ENCODE assay signal across 30 cellular contexts in genomic region chr10:113037222-113037621, GRCh38.
"Had no signal": no experiment of that assay in that cellular context is flagged by ENCODE, and none has a peak within 500 bp of the region (broad histone marks: within the 10 kb centered on the region; RNA-seq: fewer than 3 reads in every experiment).

No MANE protein-coding gene starts in this region.

- H3K27ac Mint-ChIP-seq: activated CD4-positive, alpha-beta memory T cell treated with anti-CD3 and anti-CD28 coated beads, Interleukin-2, amount 10 ng/mL, durations not matched to agents 7 days and 5 days; activated CD4-positive, alpha-beta T cell treated with anti-CD3 and anti-CD28 coated beads, Interleukin-2, amount 10 ng/mL, durations not matched to agents 7 days and 5 days; activated naive CD4-positive, alpha-beta T cell treated with anti-CD3 and anti-CD28 coated beads, Interleukin-2, amount 10 ng/mL, durations not matched to agents 7 days and 5 days; activated T-cell treated with anti-CD3 and anti-CD28 coated beads, Interleukin-2, amount 50 U/mL, for 24 hours; naive B cell; nephron progenitor cell; stimulated activated memory B cell treated with anti-CD40 and anti-IgM and Interleukin-4, amounts not matched to agents 10 μg/mL and 1 μg/mL and 100 μg/mL, for 72 hours; stimulated activated naive CD8-positive, alpha-beta T cell treated with anti-CD3 and anti-CD28 coated beads, Interleukin-15, amount 100 ng/mL, for 72 hours; WTC11 had no signal

- H3K27me3 ChIP-seq: heart right ventricle, neutrophil, ovary, tibial nerve had no signal

- H3K4me3 Mint-ChIP-seq: activated CD4-positive, alpha-beta memory T cell treated with anti-CD3 and anti-CD28 coated beads, Interleukin-2, amount 10 ng/mL, durations not matched to agents 7 days and 5 days; activated CD4-positive, alpha-beta T cell treated with anti-CD3 and anti-CD28 coated beads, Interleukin-2, amount 10 ng/mL, durations not matched to agents 7 days and 5 days; activated naive CD4-positive, alpha-beta T cell treated with anti-CD3 and anti-CD28 coated beads, Interleukin-2, amount 10 ng/mL, durations not matched to agents 7 days and 5 days; activated T-cell treated with anti-CD3 and anti-CD28 coated beads, Interleukin-2, amount 50 U/mL, for 24 hours; central memory CD8-positive, alpha-beta T cell; effector memory CD8-positive, alpha-beta T cell; naive B cell; nephron progenitor cell; stimulated activated memory B cell treated with anti-CD40 and anti-IgM and Interleukin-4, amounts not matched to agents 10 μg/mL and 1 μg/mL and 100 μg/mL, for 72 hours; stimulated activated naive CD8-positive, alpha-beta T cell treated with anti-CD3 and anti-CD28 coated beads, Interleukin-15, amount 100 ng/mL, for 72 hours; WTC11 had no signal

- H3K9me3 Mint-ChIP-seq: activated CD4-positive, alpha-beta memory T cell treated with anti-CD3 and anti-CD28 coated beads, Interleukin-2, amount 10 ng/mL, durations not matched to agents 7 days and 5 days; activated CD4-positive, alpha-beta T cell treated with anti-CD3 and anti-CD28 coated beads, Interleukin-2, amount 10 ng/mL, durations not matched to agents 7 days and 5 days; activated naive CD4-positive, alpha-beta T cell treated with anti-CD3 and anti-CD28 coated beads, Interleukin-2, amount 10 ng/mL, durations not matched to agents 7 days and 5 days; activated T-cell treated with anti-CD3 and anti-CD28 coated beads, Interleukin-2, amount 50 U/mL, for 24 hours; central memory CD8-positive, alpha-beta T cell; effector memory CD8-positive, alpha-beta T cell; nephron progenitor cell; stimulated activated memory B cell treated with anti-CD40 and anti-IgM and Interleukin-4, amounts not matched to agents 10 μg/mL and 1 μg/mL and 100 μg/mL, for 72 hours; stimulated activated naive CD8-positive, alpha-beta T cell treated with anti-CD3 and anti-CD28 coated beads, Interleukin-15, amount 100 ng/mL, for 72 hours; WTC11 had no signal

- H3K9me3 ChIP-seq: heart right ventricle, neutrophil, ovary, prostate gland, tibial nerve had no signal

- H3K27ac ChIP-seq: neutrophil, ovary, prostate gland, tibial nerve had no signal

- H3K4me3 ChIP-seq: heart right ventricle, ovary, prostate gland, tibial nerve had no signal

- H3K4me1 ChIP-seq: prostate gland had no signal

- DNase-seq: activated CD4-positive, alpha-beta memory T cell treated with anti-CD3 and anti-CD28 coated beads, Interleukin-2, amount 10 ng/mL, durations not matched to agents 7 days and 5 days; activated CD4-positive, alpha-beta T cell treated with anti-CD3 and anti-CD28 coated beads for 1 hour; activated CD4-positive, alpha-beta T cell treated with anti-CD3 and anti-CD28 coated beads, Interleukin-2, amount 10 ng/mL, durations not matched to agents 7 days and 5 days; activated CD8-positive, alpha-beta memory T cell treated with anti-CD3 and anti-CD28 coated beads, Interleukin-2, amount 50 U/mL, for 48 hours; activated gamma-delta T cell; activated naive CD4-positive, alpha-beta T cell treated with anti-CD3 and anti-CD28 coated beads, Interleukin-2, amount 10 ng/mL, durations not matched to agents 7 days and 5 days; activated T-cell treated with anti-CD3 and anti-CD28 coated beads, Interleukin-2, amount 50 U/mL, for 24 hours; amygdala; effector memory CD8-positive, alpha-beta T cell; erythroblast; foreskin melanocyte; heart right ventricle; kidney glomerular epithelial cell; left ventricle myocardium superior; naive B cell; nephron progenitor cell; ovary; retina; small intestine; stimulated activated CD4-positive, alpha-beta T cell treated with anti-CD3 and anti-CD28 coated beads, Interleukin-4, amount 100 ng/mL, for 4 hours; stimulated activated CD8-positive, alpha-beta memory T cell treated with anti-CD3 and anti-CD28 coated beads, Interleukin-4, amount 100 ng/mL, for 48 hours; stimulated activated naive CD8-positive, alpha-beta T cell treated with anti-CD3 and anti-CD28 coated beads, Interleukin-15, amount 100 ng/mL, for 72 hours; T-helper 2 cell had no signal

- H3K27me3 Mint-ChIP-seq: activated T-cell treated with anti-CD3 and anti-CD28 coated beads, Interleukin-2, amount 50 U/mL, for 24 hours; central memory CD8-positive, alpha-beta T cell; effector memory CD8-positive, alpha-beta T cell; naive B cell; stimulated activated naive CD8-positive, alpha-beta T cell treated with anti-CD3 and anti-CD28 coated beads, Interleukin-15, amount 100 ng/mL, for 72 hours had no signal

- H3K36me3 ChIP-seq: neutrophil, ovary, prostate gland, tibial nerve had no signal

- ATAC-seq: effector memory CD8-positive, alpha-beta T cell; left ventricle myocardium superior; sciatic nerve; stimulated activated memory B cell treated with anti-CD40 and anti-IgM and Interleukin-4, amounts not matched to agents 10 μg/mL and 1 μg/mL and 100 μg/mL, for 72 hours; stimulated activated naive CD8-positive, alpha-beta T cell treated with anti-CD3 and anti-CD28 coated beads, Interleukin-15, amount 100 ng/mL, for 72 hours; WTC11 had no signal

- H3K4me1 Mint-ChIP-seq: activated CD4-positive, alpha-beta memory T cell treated with anti-CD3 and anti-CD28 coated beads, Interleukin-2, amount 10 ng/mL, durations not matched to agents 7 days and 5 days; activated CD4-positive, alpha-beta T cell treated with anti-CD3 and anti-CD28 coated beads, Interleukin-2, amount 10 ng/mL, durations not matched to agents 7 days and 5 days; activated naive CD4-positive, alpha-beta T cell treated with anti-CD3 and anti-CD28 coated beads, Interleukin-2, amount 10 ng/mL, durations not matched to agents 7 days and 5 days; naive B cell; stimulated activated memory B cell treated with anti-CD40 and anti-IgM and Interleukin-4, amounts not matched to agents 10 μg/mL and 1 μg/mL and 100 μg/mL, for 72 hours; stimulated activated naive CD8-positive, alpha-beta T cell treated with anti-CD3 and anti-CD28 coated beads, Interleukin-15, amount 100 ng/mL, for 72 hours had no signal

- H3K36me3 Mint-ChIP-seq: activated naive CD4-positive, alpha-beta T cell treated with anti-CD3 and anti-CD28 coated beads, Interleukin-2, amount 10 ng/mL, durations not matched to agents 7 days and 5 days; naive B cell; stimulated activated memory B cell treated with anti-CD40 and anti-IgM and Interleukin-4, amounts not matched to agents 10 μg/mL and 1 μg/mL and 100 μg/mL, for 72 hours had no signal
